In genomic region chr17:63542218-63542545, GRCh38 we compare ENCODE assay signal across 19 cellular contexts. TPM values are rescaled to one million over a fixed set of nuclear protein-coding genes. Genes with fewer than 3 reads are reported as not detected.
DNase-seq lines count a peak whose midpoint lies in the region; ATAC-seq and TF ChIP-seq lines count a peak whose summit lies in the region.
"Had no signal": no experiment of that assay in that cellular context is flagged by ENCODE, and none has a peak within 500 bp of the region (broad histone marks: within the 10 kb centered on the region; RNA-seq: fewer than 3 reads in every experiment).

No MANE protein-coding gene starts in this region.

- no peak overlapping the region for H2BK5ac ChIP-seq in neuronal stem cell (ENCODE audit: low read length)

- 95 to 96% methylated on average over 4 to 9 of the region's 9 CpGs for WGBS in endodermal cell (ENCODE audit: insufficient coverage in 1 of 2, insufficient read length in 1 of 2), 2 experiments
- WGBS in neuronal stem cell (ENCODE audit: extremely low coverage in 2 of 2, insufficient read length in 2 of 2, insufficient replicate concordance in 1 of 2), 2 donors = no CpG with 5 or more reads among the region's 9 CpGs

- H3K79me1 ChIP-seq in neuronal stem cell (ENCODE audit: low read depth, low read length) = peaks cover 2% of the 10 kb centered on the region

- H3K27me3 Mint-ChIP-seq in endodermal cell (ENCODE audit: insufficient read depth) = peaks cover 28% of the 10 kb centered on the region

- no peaks in the 10 kb centered on the region for H3K9me3 ChIP-seq in endodermal cell (ENCODE audit: control insufficient read depth, low read length)
- peaks cover 0 to 1% of the 10 kb centered on the region in 2 donors for H3K9me3 ChIP-seq in neuronal stem cell (replicated peaks in 1 of 2; ENCODE audit: control insufficient read depth in 2 of 2, insufficient read depth in 1 of 2, low read depth in 1 of 2, low read length in 2 of 2)
- H3K9me3 ChIP-seq: BLaER1 had no signal

- H3K27me3 ChIP-seq in endodermal cell (ENCODE audit: control insufficient read depth, insufficient read depth, low read length, poor library complexity, severe bottlenecking) (peaks cover 28% of the 10 kb centered on the region), neuronal stem cell (ENCODE audit: control insufficient read depth in 3 of 3, insufficient read depth in 3 of 3, low read depth in 1 of 3, low read length in 3 of 3) (peaks cover 0 to 18% (median 0%) of the 10 kb centered on the region in 3 experiments)

- no peak overlapping the region for H3K27ac Mint-ChIP-seq in endodermal cell
- H3K27ac Mint-ChIP-seq: CD14-positive monocyte had no signal

- H3K4me3 Mint-ChIP-seq in endodermal cell = no peak overlapping the region
- H3K4me3 Mint-ChIP-seq: CD14-positive monocyte had no signal

- ATAC-seq in GM21576 (IDR thresholded peaks at IDR 0.05; ENCODE audit: unreplicated experiment) (no peak), HG03460 (IDR thresholded peaks at IDR 0.05; ENCODE audit: unreplicated experiment) (no peak)

- H3K18ac ChIP-seq in neuronal stem cell (ENCODE audit: low read length) = peak overlapping the region; percentile 17

- no peak overlapping the region for H3K14ac ChIP-seq in neuronal stem cell (ENCODE audit: low read length)

- H2BK12ac ChIP-seq in neuronal stem cell (ENCODE audit: low read length) = peak overlapping the region; percentile 73

- no peak overlapping the region for H4K91ac ChIP-seq in neuronal stem cell (ENCODE audit: low read depth, low read length, poor library complexity)

- H2BK120ac ChIP-seq in neuronal stem cell (ENCODE audit: low read depth, low read length) = no peak overlapping the region

- peaks cover 3% of the 10 kb centered on the region for H3K4me1 Mint-ChIP-seq in endodermal cell

- H3K23ac ChIP-seq in neuronal stem cell (ENCODE audit: low read depth, low read length, poor library complexity) = no peak overlapping the region

- DNase-seq in activated effector memory CD4-positive, alpha-beta T cell treated with anti-CD3 and anti-CD28 coated beads, Interleukin-2, amount 50 U/mL, for 16 hours = peak; percentile 47
- DNase-seq in activated effector memory CD4-positive, alpha-beta T cell treated with Interleukin-2 at 50 U/mL for 16 hours = no peak
- DNase-seq in endodermal cell (peak; percentile 39), neuronal stem cell (ENCODE audit: low spot score) (no peak), iPS-NIHi7 (ENCODE audit: extremely low spot score) (no peak), cerebellum (ENCODE audit: low spot score) (no peak)
- DNase-seq: 8988T; CD4-positive, alpha-beta memory T cell; DMS153; DMS79; GDM1; HCEC 1CT had no signal

- peak overlapping the region; percentile 85 for H2BK15ac ChIP-seq in neuronal stem cell (ENCODE audit: low read length)

- no peak overlapping the region for H4K8ac ChIP-seq in neuronal stem cell (ENCODE audit: low read depth, low read length)

- no peaks in the 10 kb centered on the region for H3K9me3 Mint-ChIP-seq in endodermal cell
- H3K9me3 Mint-ChIP-seq: CD4-positive, alpha-beta memory T cell had no signal

- H3K9ac ChIP-seq in endodermal cell (ENCODE audit: extremely low read depth, low read length, poor library complexity, severe bottlenecking) = no peak overlapping the region
- no peak overlapping the region for H3K9ac ChIP-seq in neuronal stem cell (ENCODE audit: low read depth, low read length, poor library complexity)
- H3K9ac ChIP-seq: BLaER1 had no signal

- no peak overlapping the region for H3K4ac ChIP-seq in neuronal stem cell (ENCODE audit: low read length)

- no peaks in the 10 kb centered on the region for H3K4me1 ChIP-seq in endodermal cell (ENCODE audit: control insufficient read depth, insufficient read depth, low read length)
- peaks cover 3 to 15% of the 10 kb centered on the region in 2 donors for H3K4me1 ChIP-seq in neuronal stem cell (ENCODE audit: control insufficient read depth in 2 of 2, insufficient read depth in 1 of 2, low read depth in 1 of 2, low read length in 2 of 2)

- H2AK5ac ChIP-seq in neuronal stem cell (ENCODE audit: low read depth, low read length) = peak overlapping the region; percentile 81

- H3K4me3 ChIP-seq in endodermal cell (ENCODE audit: low read length) = no peak overlapping the region
- H3K4me3 ChIP-seq in neuronal stem cell (ENCODE audit: low read length in 2 of 2) = no peak overlapping the region
- H3K4me3 ChIP-seq: BLaER1 had no signal

- no peaks in the 10 kb centered on the region for H3K36me3 ChIP-seq in endodermal cell (ENCODE audit: control insufficient read depth, insufficient read depth, low read length)
- H3K36me3 ChIP-seq in neuronal stem cell (replicated peaks in 1 of 2; ENCODE audit: control insufficient read depth in 2 of 2, insufficient read depth in 2 of 2, low read length in 2 of 2) = no peaks in the 10 kb centered on the region
- H3K36me3 ChIP-seq: BLaER1 had no signal

- H3K36me3 Mint-ChIP-seq in endodermal cell (ENCODE audit: low read depth) = no peaks in the 10 kb centered on the region
- H3K36me3 Mint-ChIP-seq: CD14-positive monocyte; CD4-positive, alpha-beta memory T cell had no signal

- TF ChIP-seq CTCF in endodermal cell (conservative IDR thresholded peaks at IDR 0.05) = no peak

- no peak overlapping the region for H3K27ac ChIP-seq in endodermal cell (ENCODE audit: low read depth, low read length)
- H3K27ac ChIP-seq in neuronal stem cell (replicated peaks; ENCODE audit: low read length) = no peak overlapping the region
- H3K27ac ChIP-seq: BLaER1 had no signal

- no peak overlapping the region for H2AFZ ChIP-seq in neuronal stem cell (ENCODE audit: low read length)

- no peak overlapping the region for H3K4me2 ChIP-seq in neuronal stem cell (ENCODE audit: insufficient read depth, low read length, poor library complexity, severe bottlenecking)
- H3K4me2 ChIP-seq: BLaER1 had no signal

RNA-seq across cellular contexts. Expression of gene DCAF7, which starts 8.1 kb away (rescaled TPM):
- total RNA-seq in endodermal cell (100 to 1,000 TPM in 1 of 2 donors, 10 to 100 TPM in 1; 96.0 to 114 TPM), cerebellum (44.4 TPM)
- 105 TPM for polyA plus RNA-seq in endodermal cell (2013, experiment 1 of 2)
- 92.5 TPM for polyA plus RNA-seq in endodermal cell (2013, experiment 2 of 2)
- 73.3 TPM for polyA plus RNA-seq in neuronal stem cell (2013, experiment 1 of 2)
- polyA plus RNA-seq in neuronal stem cell (2013, experiment 2 of 2) = 73.2 TPM

RNA-seq across cellular contexts. Expression of gene KCNH6, which starts 19.0 kb away (rescaled TPM):
- total RNA-seq in endodermal cell = under 1 TPM; 0.79 to 0.95 TPM
- 0.46 TPM for polyA plus RNA-seq in endodermal cell (2013, experiment 1 of 2)
- polyA plus RNA-seq in endodermal cell (2013, experiment 2 of 2) = 0.29 TPM
- polyA plus RNA-seq in neuronal stem cell (2013, experiment 1 of 2) = 0.03 TPM
- polyA plus RNA-seq in neuronal stem cell (2013, experiment 2 of 2) = not detected
- total RNA-seq in cerebellum = 0.27 TPM
- total RNA-seq: A673; CD4-positive, alpha-beta memory T cell; Daoy; H4 had no signal
- polyA plus RNA-seq: CD14-positive monocyte; CD4-positive, alpha-beta memory T cell had no signal

RNA-seq across cellular contexts. Expression of gene TACO1, which starts 58.5 kb away (rescaled TPM):
- 10 to 100 TPM; 19.6 to 20.3 TPM for total RNA-seq in endodermal cell
- 17.6 TPM for polyA plus RNA-seq in endodermal cell (2013, experiment 1 of 2)
- 21.2 TPM for polyA plus RNA-seq in endodermal cell (2013, experiment 2 of 2)
- polyA plus RNA-seq in neuronal stem cell (2013, experiment 1 of 2) = 13.2 TPM
- 13.7 TPM for polyA plus RNA-seq in neuronal stem cell (2013, experiment 2 of 2)
- 8.0 TPM for total RNA-seq in cerebellum

Comparison
In these comparisons a context has a peak if more than half of its experiments do, and no peak if none do; other contexts are left out.
1. DNase-seq: peak in activated effector memory CD4-positive, alpha-beta T cell treated with anti-CD3 and anti-CD28 coated beads, Interleukin-2, amount 50 U/mL, for 16 hours (single experiment) and endodermal cell (single experiment); none in activated effector memory CD4-positive, alpha-beta T cell treated with Interleukin-2 at 50 U/mL for 16 hours (single experiment), neuronal stem cell (single experiment), iPS-NIHi7 (single experiment) and cerebellum (single experiment).